ENCODE assay signal across 8 cellular contexts in genomic region chr19:52527134-52527953, GRCh38. TPM values are rescaled to one million over a fixed set of nuclear protein-coding genes. Genes with fewer than 3 reads are reported as not detected.
DNase-seq lines count a peak whose midpoint lies in the region; ATAC-seq and TF ChIP-seq lines count a peak whose summit lies in the region.

ZNF808 (plus strand) TSS chr19:52527668; CDS start chr19:52543285, 15,617 bp downstream.

- DNase-seq in NCI-H187 treated with DMSO at 0.1 percent for 48 hours (lab: John Stamatoyannopoulos, UW) (peak; percentile 76), T-helper 9 cell (peak; percentile 99), astrocyte of the hippocampus (ENCODE audit: low read depth, low spot score) (peak; percentile 94), hippocampal formation (lab: John Stamatoyannopoulos, UW) (peak; percentile 77 to 93), retinal pigment epithelial cell (ENCODE audit: low read depth) (peak; percentile 71), Calu3 (no peak)

- CTCF ChIA-PET in Calu3 (lab: Charles Lee): no interaction called here

- no peaks in the 10 kb centered on the region for H3K27me3 Mint-ChIP-seq in Calu3 (ENCODE audit: unreplicated experiment)

- H3K4me1 Mint-ChIP-seq in Calu3 (ENCODE audit: low read depth, unreplicated experiment): no peaks in the 10 kb centered on the region

- no peak within 1 kb of the TSS for H3K4me3 Mint-ChIP-seq in Calu3 (ENCODE audit: low read depth, unreplicated experiment)

- no peak within 1 kb of the TSS for H3K27ac Mint-ChIP-seq in Calu3 (ENCODE audit: unreplicated experiment)

- peaks cover 11% of the 10 kb centered on the region for H3K9me3 Mint-ChIP-seq in Calu3 (ENCODE audit: low read depth, unreplicated experiment)

- peak within 1 kb of the TSS; percentile 92 for H3K4me3 ChIP-seq in retinal pigment epithelial cell (ENCODE audit: low read length)

- intact Hi-C loops in Calu3 (cut with micrococcal nuclease; ENCODE audit: unreplicated experiment): no loop called here

- ATAC-seq in GM18499 (IDR thresholded peaks at IDR 0.05; ENCODE audit: insufficient read depth, unreplicated experiment) (peak; percentile 53), HG02938 (IDR thresholded peaks at IDR 0.05; ENCODE audit: unreplicated experiment) (peak; percentile 88)

- BruUV-seq in Calu3 (replicated peaks; lab: Mats Ljungman, UMichigan): no TSS peak

- H3K36me3 Mint-ChIP-seq in Calu3 (ENCODE audit: insufficient read depth, unreplicated experiment): peaks cover 9% of the 10 kb centered on the region

- TF ChIP-seq CTCF in retinal pigment epithelial cell (conservative IDR thresholded peaks at IDR 0.05; ENCODE audit: low read depth, low read length): peak; percentile 72
- TF ChIP-seq CTCF in Calu3 (IDR thresholded peaks at IDR 0.05; ENCODE audit: unreplicated experiment): no peak

RNA-seq across cellular contexts. Expression of gene ZNF808, which starts in this region (rescaled TPM):
- not detected in 2 replicates for total RNA-seq in Calu3 (2022)
